ENCODE assay signal across 8 cellular contexts in genomic region chr14:19300838-19301237, GRCh38.
DNase-seq lines count a peak whose midpoint lies in the region; ATAC-seq, FAIRE-seq and TF ChIP-seq lines count a peak whose summit lies in the region.
"Not testable (repeated sequence)": the region's sequence is repeated elsewhere in the genome, so short reads cannot be mapped to it uniquely, and the experiment has no call there.

No MANE protein-coding gene starts in this region.

- not testable (repeated sequence) for TF ChIP-seq RAD21 in SK-N-SH (IDR thresholded peaks at IDR 0.05; ENCODE audit: low read length)

- not testable (repeated sequence) for TF ChIP-seq EP300 in SK-N-SH (IDR thresholded peaks at IDR 0.05; ENCODE audit: borderline replicate concordance in 1 of 2, low read depth in 1 of 2, low read length in 1 of 2)

- H3K36me3 ChIP-seq in SK-N-SH (replicated peaks in 1 of 2; ENCODE audit: control insufficient read depth in 1 of 2, insufficient read depth in 2 of 2, low read length in 1 of 2); kidney (ENCODE audit: control insufficient read depth in 1 of 2, insufficient read depth in 2 of 2, low read length in 2 of 2); lower lobe of right lung; spleen; upper lobe of right lung: not testable (repeated sequence)

- H3K9me3 ChIP-seq in SK-N-SH; kidney (ENCODE audit: control insufficient read depth in 1 of 2, low read length in 2 of 2); lower lobe of right lung; spleen; upper lobe of right lung: not testable (repeated sequence)

- intact Hi-C loops in kidney (cut with DNase I); lower lobe of right lung (cut with DNase I); spleen (cut with DNase I; ENCODE audit: low total_unique reads); upper lobe of right lung (cut with DNase I): not testable (repeated sequence)

- ATAC-seq in lower lobe of right lung, result not testable (repeated sequence)
- peak; percentile 4 for ATAC-seq in upper lobe of right lung

- not testable (repeated sequence) for H3K9ac ChIP-seq in SK-N-SH; kidney (ENCODE audit: low read length in 2 of 2)

- H3K27me3 ChIP-seq in SK-N-SH (ENCODE audit: insufficient read depth); lower lobe of right lung (ENCODE audit: low read depth); spleen (replicated peaks in 1 of 7); upper lobe of right lung: not testable (repeated sequence)

- not testable (repeated sequence) for H3K9me2 ChIP-seq in SK-N-SH

- H3K4me3 ChIP-seq in SK-N-SH (ENCODE audit: low read depth in 2 of 2, low read length in 1 of 2), result peak overlapping the region in 1 of 2 experiments; percentile 42; a peak in 2 of 4 replicates
- not testable (repeated sequence) for H3K4me3 ChIP-seq in coronary artery; kidney (ENCODE audit: low read length in 2 of 2); lower lobe of right lung; spleen; upper lobe of right lung

- not testable (repeated sequence) for H3K79me2 ChIP-seq in SK-N-SH (ENCODE audit: insufficient read depth)

- TF ChIP-seq POLR2A in spleen (IDR thresholded peaks at IDR 0.05), result not testable (repeated sequence)

- peak overlapping the region; percentile 59; the same call in 1 of the 2 replicates for H3K4me2 ChIP-seq in SK-N-SH

- H3F3A ChIP-seq in SK-N-SH (replicated peaks; ENCODE audit: insufficient read depth), result not testable (repeated sequence)

- CTCF ChIA-PET in SK-N-SH (lab: Yijun Ruan, JAX), result not testable (repeated sequence)

- not testable (repeated sequence) for FAIRE-seq in kidney (lab: Jason Lieb, UNC)

- not testable (repeated sequence) for TF ChIP-seq CTCF in SK-N-SH (IDR thresholded peaks at IDR 0.05); coronary artery (IDR thresholded peaks at IDR 0.05); kidney (IDR thresholded peaks at IDR 0.05; ENCODE audit: borderline replicate concordance, extremely low read depth, insufficient read depth); lower lobe of right lung (IDR thresholded peaks at IDR 0.05); spleen (IDR thresholded peaks at IDR 0.05 in 8 of 11, conservative IDR thresholded peaks at IDR 0.05 in 3 of 11); upper lobe of right lung (IDR thresholded peaks at IDR 0.05)

- H3K4me1 ChIP-seq in SK-N-SH (ENCODE audit: control insufficient read depth in 1 of 2, insufficient read depth in 2 of 2, low read depth in 1 of 2, low read length in 1 of 2); kidney (ENCODE audit: control insufficient read depth in 1 of 2, insufficient read depth in 1 of 2, low read depth in 1 of 2, low read length in 2 of 2); lower lobe of right lung; spleen; upper lobe of right lung: not testable (repeated sequence)

- H3K27ac ChIP-seq in SK-N-SH (ENCODE audit: low read depth in 2 of 2, low read length in 1 of 2); coronary artery; kidney (ENCODE audit: low read depth in 2 of 2, low read length in 2 of 2); lower lobe of right lung; spleen; upper lobe of right lung: not testable (repeated sequence)

- 29% methylated on average over 16 of the region's 30 CpGs for WGBS in SK-N-SH (ENCODE audit: low lambda C conversion rate)
- WGBS in spleen, 5 donors, result 72 to 79% (median 77%) methylated on average over 16 to 18 of the region's 30 CpGs; no CpG with 5 or more reads in 2 of the 5 donors

- DNase-seq in Daoy (ENCODE audit: low read depth), result peak; percentile 2
- not testable (repeated sequence) for DNase-seq in SK-N-SH, upper lobe of right lung
- peak; percentile 57 for DNase-seq in activated effector memory CD4-positive, alpha-beta T cell treated with anti-CD3 and anti-CD28 coated beads, Interleukin-2, amount 50 U/mL, for 16 hours
- peak; percentile 11 for DNase-seq in coronary artery (ENCODE audit: low spot score)
- DNase-seq in kidney, result peak; percentile 31
- DNase-seq in lower lobe of right lung, result peak; percentile 32
- DNase-seq in spleen, result peak; percentile 65

- POLR2A ChIA-PET in SK-N-SH (lab: Yijun Ruan, JAX), result not testable (repeated sequence)

- not testable (repeated sequence) for H4K20me1 ChIP-seq in SK-N-SH (ENCODE audit: insufficient read depth)

- H2AFZ ChIP-seq in SK-N-SH (ENCODE audit: low read depth), result not testable (repeated sequence)
